ENCODE assay signal across 18 cellular contexts in genomic region chr7:128948976-128949760, GRCh38. TPM values are rescaled to one million over a fixed set of nuclear protein-coding genes. Genes with fewer than 3 reads are reported as not detected.
DNase-seq lines count a peak whose midpoint lies in the region; ATAC-seq, FAIRE-seq and TF ChIP-seq lines count a peak whose summit lies in the region.
"Had no signal": no experiment of that assay in that cellular context is flagged by ENCODE, and none has a peak within 500 bp of the region (broad histone marks: within the 10 kb centered on the region; RNA-seq: fewer than 3 reads in every experiment).

No MANE protein-coding gene starts in this region.

- H3K56ac ChIP-seq in mesendoderm (ENCODE audit: low read length): no peak overlapping the region

- no peaks in the 10 kb centered on the region for H3K9me1 ChIP-seq in K562 (ENCODE audit: control insufficient read depth, insufficient read depth, low read length)

- ATAC-seq in K562: peak; percentile 4; the same call in 2 of the 3 replicates
- ATAC-seq in HG02840 (IDR thresholded peaks at IDR 0.05; ENCODE audit: low FRiP score, unreplicated experiment): no peak
- ATAC-seq in activated CD8-positive, alpha-beta T cell treated with anti-CD3 and anti-CD28 coated beads for 36 hours: no peak
- ATAC-seq: activated naive CD4-positive, alpha-beta T cell treated with anti-CD3 and anti-CD28 coated beads, Interleukin-2, amount 50 U/mL, for 72 hours; activated T-cell treated with anti-CD3 and anti-CD28 coated beads, Interleukin-2, amount 50 U/mL, for 4 hours had no signal

- H2AFZ ChIP-seq in K562 (ENCODE audit: low read depth, low read length) (no peak overlapping the region), osteoblast (ENCODE audit: low read length) (no peak overlapping the region)

- TF ChIP-seq EP300 in K562 (IDR thresholded peaks at IDR 0.05; ENCODE audit: low read length): no peak

- no peak overlapping the region for H4K5ac ChIP-seq in mesendoderm (ENCODE audit: low read length)

- no peak overlapping the region for H3K4me2 ChIP-seq in K562 (ENCODE audit: insufficient read depth, low read length)
- H3K4me2 ChIP-seq in osteoblast (ENCODE audit: insufficient read depth, low read length): no peak overlapping the region
- H3K4me2 ChIP-seq in mesendoderm (ENCODE audit: low read length): no peak overlapping the region

- in situ Hi-C loops in K562 (cut with MboI): no loop called here

- no peak overlapping the region for H3K27ac Mint-ChIP-seq in activated CD8-positive, alpha-beta T cell treated with anti-CD3 and anti-CD28 coated beads for 36 hours

- no peak overlapping the region for H2BK5ac ChIP-seq in mesendoderm (ENCODE audit: low read length)

- H3K4me3 Mint-ChIP-seq in activated CD8-positive, alpha-beta T cell treated with anti-CD3 and anti-CD28 coated beads for 36 hours: no peak overlapping the region
- H3K4me3 Mint-ChIP-seq: activated T-cell treated with anti-CD3 and anti-CD28 coated beads, Interleukin-2, amount 50 U/mL, for 4 hours had no signal

- no TSS peak for BruUV-seq in K562 (replicated peaks; lab: Mats Ljungman, UMichigan)

- TF ChIP-seq POLR2A in GM12891 (IDR thresholded peaks at IDR 0.05; ENCODE audit: low read depth, low read length) (no peak; the same call in 1 of the 2 replicates), K562 (conservative IDR thresholded peaks at IDR 0.05) (peak; percentile 7; the same call in 1 of the 2 replicates)

- H3K9me3 ChIP-seq in K562 (replicated peaks; ENCODE audit: control insufficient read depth, insufficient read depth, low read depth, low read length) (no peaks in the 10 kb centered on the region), osteoblast (ENCODE audit: low read depth, low read length) (no peaks in the 10 kb centered on the region)
- H3K9me3 ChIP-seq: heart right ventricle, ovary had no signal

- H3K9ac ChIP-seq in K562 (ENCODE audit: insufficient read depth in 1 of 2, low read depth in 2 of 2, low read length in 2 of 2) (peak overlapping the region in 1 of 2 experiments; percentile 13; a peak in 1 of 4 replicates), mesendoderm (ENCODE audit: low read length) (no peak overlapping the region)

- H4K20me1 ChIP-seq in K562 (replicated peaks; ENCODE audit: control insufficient read depth, insufficient read depth, low read length) (peaks cover 3% of the 10 kb centered on the region), osteoblast (ENCODE audit: insufficient read depth, low read length) (no peaks in the 10 kb centered on the region)

- CTCF ChIA-PET in K562 (lab: Yijun Ruan, JAX; ENCODE audit: low intra/inter-chr PET ratio): no interaction called here
- CTCF ChIA-PET in activated CD8-positive, alpha-beta T cell treated with anti-CD3 and anti-CD28 coated beads for 36 hours (lab: Charles Lee): interaction anchor here (1.7 kb wide), 1 partner anchor 142 kb away, joined by 3 read pairs; no protein-coding TSS in a partner anchor

- H2BK120ac ChIP-seq in mesendoderm (ENCODE audit: low read depth, low read length): no peak overlapping the region

- intact Hi-C loops in K562 (cut with micrococcal nuclease): no loop called here
- intact Hi-C loops in activated CD8-positive, alpha-beta T cell treated with anti-CD3 and anti-CD28 coated beads for 36 hours (cut with micrococcal nuclease): no loop called here

- H3K23ac ChIP-seq in mesendoderm (ENCODE audit: low read length): no peak overlapping the region

- POLR2A ChIA-PET in K562 (lab: Yijun Ruan, JAX): interaction anchor here (0.6 to 4.5 kb wide), 9 partner anchors 9 to 526 kb away, joined by 3 to 28 read pairs (median 3); no protein-coding TSS in a partner anchor
- POLR2A ChIA-PET in activated CD8-positive, alpha-beta T cell treated with anti-CD3 and anti-CD28 coated beads for 36 hours (lab: Charles Lee): no interaction called here

- H3K79me2 ChIP-seq in K562 (ENCODE audit: control insufficient read depth, insufficient read depth, low read length) (no peaks in the 10 kb centered on the region), osteoblast (ENCODE audit: insufficient read depth, low read length) (no peaks in the 10 kb centered on the region), mesendoderm (ENCODE audit: control insufficient read depth, insufficient read depth, low read length) (no peaks in the 10 kb centered on the region)

- H3K79me1 ChIP-seq in mesendoderm (ENCODE audit: low read length): no peaks in the 10 kb centered on the region

- no peak overlapping the region for H2AK5ac ChIP-seq in mesendoderm (ENCODE audit: low read length)

- H2BK15ac ChIP-seq in mesendoderm (replicated peaks; ENCODE audit: low read depth): no peak overlapping the region

- H3K4me1 Mint-ChIP-seq in activated CD8-positive, alpha-beta T cell treated with anti-CD3 and anti-CD28 coated beads for 36 hours (ENCODE audit: low read depth): no peaks in the 10 kb centered on the region

- H3K27me3 Mint-ChIP-seq in activated CD8-positive, alpha-beta T cell treated with anti-CD3 and anti-CD28 coated beads for 36 hours: peaks cover 1% of the 10 kb centered on the region
- H3K27me3 Mint-ChIP-seq: IgD-negative memory B cell had no signal

- no peak overlapping the region for H3K4ac ChIP-seq in mesendoderm (ENCODE audit: low read depth, low read length)

- no peak for FAIRE-seq in GM12891 (lab: Jason Lieb, UNC)
- no peak for FAIRE-seq in K562 (lab: Jason Lieb, UNC)
- FAIRE-seq: kidney had no signal

- peaks cover 27% of the 10 kb centered on the region; the same call in 2 of the 3 replicates for H3K36me3 ChIP-seq in K562 (ENCODE audit: control insufficient read depth, insufficient read depth, low read length)
- H3K36me3 ChIP-seq in osteoblast (ENCODE audit: insufficient read depth, low read length): peaks cover 11% of the 10 kb centered on the region
- peaks cover 1% of the 10 kb centered on the region for H3K36me3 ChIP-seq in mesendoderm (ENCODE audit: control insufficient read depth, insufficient read depth, low read length)
- H3K36me3 ChIP-seq: ovary had no signal

- peaks cover 4% of the 10 kb centered on the region for H3K36me3 Mint-ChIP-seq in activated CD8-positive, alpha-beta T cell treated with anti-CD3 and anti-CD28 coated beads for 36 hours (ENCODE audit: low read depth)

- 93% methylated on average over 3 of the region's 4 CpGs for WGBS in K562 (ENCODE audit: insufficient coverage, low coverage, missing lambda C conversion rate)
- no CpG with 5 or more reads among the region's 4 CpGs for WGBS in mesendoderm (ENCODE audit: extremely low coverage, insufficient coverage, low lambda C conversion rate)

- no peaks in the 10 kb centered on the region for H3K9me3 Mint-ChIP-seq in activated CD8-positive, alpha-beta T cell treated with anti-CD3 and anti-CD28 coated beads for 36 hours
- H3K9me3 Mint-ChIP-seq: activated naive CD4-positive, alpha-beta T cell treated with anti-CD3 and anti-CD28 coated beads, Interleukin-2, amount 50 U/mL, for 72 hours; activated T-cell treated with anti-CD3 and anti-CD28 coated beads, Interleukin-2, amount 50 U/mL, for 4 hours; IgD-negative memory B cell had no signal

- H3K4me1 ChIP-seq in K562 (replicated peaks in 1 of 2; ENCODE audit: control insufficient read depth in 2 of 2, insufficient read depth in 2 of 2, low read length in 2 of 2) (peaks cover 0 to 21% of the 10 kb centered on the region in 2 experiments; a peak in 2 of 5 replicates), osteoblast (ENCODE audit: insufficient read depth, low read length) (no peaks in the 10 kb centered on the region), mesendoderm (ENCODE audit: control insufficient read depth, low read depth, low read length) (no peaks in the 10 kb centered on the region)

- TF ChIP-seq CTCF in K562 (IDR thresholded peaks at IDR 0.05 in 2 of 3, conservative IDR thresholded peaks at IDR 0.05 in 1 of 3; ENCODE audit: insufficient read depth in 2 of 3, low read depth in 1 of 3, low read length in 3 of 3) (no peak), osteoblast (IDR thresholded peaks at IDR 0.05; ENCODE audit: extremely low read depth, low read depth, low read length) (no peak), GM10266 (IDR thresholded peaks at IDR 0.05; ENCODE audit: control insufficient read depth, insufficient read depth, low read depth, missing control alignments) (no peak)
- TF ChIP-seq CTCF in activated CD8-positive, alpha-beta T cell treated with anti-CD3 and anti-CD28 coated beads for 36 hours (IDR thresholded peaks at IDR 0.05): no peak

- peaks cover 20 to 26% of the 10 kb centered on the region in 2 experiments; a peak in 4 of 5 replicates for H3K27me3 ChIP-seq in K562 (ENCODE audit: control insufficient read depth in 2 of 2, insufficient read depth in 2 of 2, low read length in 2 of 2)
- no peaks in the 10 kb centered on the region for H3K27me3 ChIP-seq in osteoblast (ENCODE audit: insufficient read depth, low read length)
- no peaks in the 10 kb centered on the region for H3K27me3 ChIP-seq in mesendoderm (ENCODE audit: insufficient read depth, low read length, poor library complexity)
- H3K27me3 ChIP-seq: brain microvascular endothelial cell, ovary had no signal

- no peak overlapping the region for H3K18ac ChIP-seq in mesendoderm (ENCODE audit: low read length)

- DNase-seq in GM12891 (ENCODE audit: insufficient read length, low spot score) (no peak), NOMO-1 treated with DMSO at 0.1 percent for 48 hours (lab: John Stamatoyannopoulos, UW; ENCODE audit: unreplicated experiment) (peak; percentile 66), K562 (ENCODE audit: extremely low read depth in 1 of 4, low spot score in 3 of 4) (no peak), osteoblast (ENCODE audit: insufficient read length, low spot score, missing footprints) (peak; percentile 72), GM10266 (ENCODE audit: extremely low spot score) (no peak), mesendoderm (no peak)
- no peak for DNase-seq in activated CD8-positive, alpha-beta T cell treated with anti-CD3 and anti-CD28 coated beads for 36 hours
- DNase-seq: activated T-cell treated with anti-CD3 and anti-CD28 coated beads, Interleukin-2, amount 50 U/mL, for 4 hours; brain microvascular endothelial cell; heart right ventricle; kidney; ovary; stimulated activated CD4-positive, alpha-beta T cell treated with anti-CD3 and anti-CD28 coated beads, Interleukin-2, amount 100 ng/mL, for 48 hours had no signal

- no peak for TF ChIP-seq RAD21 in K562 (CRISPR knock-in tag; conservative IDR thresholded peaks at IDR 0.05 in 1 of 2, IDR thresholded peaks at IDR 0.05 in 1 of 2)

- H3K27ac ChIP-seq in K562 (ENCODE audit: extremely low read depth, low read depth, low read length) (no peak overlapping the region), osteoblast (ENCODE audit: low read depth, low read length) (no peak overlapping the region), mesendoderm (ENCODE audit: low read depth, low read length) (no peak overlapping the region)
- H3K27ac ChIP-seq: brain microvascular endothelial cell, ovary had no signal

- H4K8ac ChIP-seq in mesendoderm (ENCODE audit: low read depth, low read length): no peak overlapping the region

- H3K4me3 ChIP-seq in K562 (no peak overlapping the region), osteoblast (ENCODE audit: insufficient read depth, low read length) (no peak overlapping the region), mesendoderm (ENCODE audit: low read length) (no peak overlapping the region)
- H3K4me3 ChIP-seq: heart right ventricle, ovary had no signal

RNA-seq across cellular contexts. Expression of gene IRF5, which starts 11.4 kb away (rescaled TPM):
- 66.9 TPM for polyA plus RNA-seq in GM12891 (2012; ENCODE audit: low read depth, missing spikeins)
- total RNA-seq in K562 (2011; cell fraction: chromatin; rRNA removed; ENCODE audit: low replicate concordance): not detected in 2 replicates
- total RNA-seq in K562 (2011; cell fraction: nucleolus; rRNA removed): not detected in 2 replicates
- not detected in 2 replicates for total RNA-seq in K562 (2011; cell fraction: nucleoplasm; rRNA removed)
- total RNA-seq in K562 (2014; rRNA removed) (not detected in 2 replicates), K562 (2014; rRNA removed; fragmentation: Illumina TruSeq; extraction: Trizol) (not detected in 2 replicates), K562 (2015; rRNA removed; fragmentation: Illumina TruSeq; extraction: Trizol) (not detected in 2 replicates), K562 (2021) (0.04 and 0.20 TPM in 2 replicates), osteoblast (under 0.01 TPM in 2 replicates)
- polyA plus RNA-seq in K562 (2011; rRNA removed) (not detected in 2 replicates), K562 (2014; fragmentation: Illumina TruSeq; extraction: Trizol) (not detected in 2 replicates), K562 (2014; fragmentation: Nextera tagmentation; extraction: Ambion mirVana) (not detected), K562 (2014; rRNA removed) (not detected in 2 replicates)
- polyA plus RNA-seq in K562 (2011; cell fraction: cytosol; rRNA removed): not detected in 2 replicates
- polyA plus RNA-seq in K562 (2011; cell fraction: nucleus; rRNA removed): 0.08 and 0.09 TPM in 2 replicates
- 0.10 TPM in 1 of 2 replicates, not detected in the other for polyA plus RNA-seq in K562 (2012)
- not detected in 2 replicates for polyA minus RNA-seq in K562 (2011; rRNA and poly(A)+ RNA removed)
- not detected in 2 replicates for polyA minus RNA-seq in K562 (2011; cell fraction: cytosol; rRNA and poly(A)+ RNA removed)
- polyA minus RNA-seq in K562 (2011; cell fraction: nucleus; rRNA and poly(A)+ RNA removed): not detected in 2 replicates
- 0.07 TPM for polyA plus RNA-seq in mesendoderm (2013, experiment 1 of 2)
- 0.06 TPM for polyA plus RNA-seq in mesendoderm (2013, experiment 2 of 2)
- total RNA-seq in activated CD8-positive, alpha-beta T cell treated with anti-CD3 and anti-CD28 coated beads for 36 hours: 1 to 10 TPM; 6.5 to 7.7 TPM

RNA-seq across cellular contexts. Expression of gene KCP, which starts 38.7 kb away (rescaled TPM):
- 1.3 TPM for polyA plus RNA-seq in GM12891 (2012; ENCODE audit: low read depth, missing spikeins)
- total RNA-seq in K562 (2011; cell fraction: chromatin; rRNA removed; ENCODE audit: low replicate concordance): 0.19 and 2.1 TPM in 2 replicates
- total RNA-seq in K562 (2011; cell fraction: nucleolus; rRNA removed): 0.79 and 1.3 TPM in 2 replicates
- total RNA-seq in K562 (2011; cell fraction: nucleoplasm; rRNA removed): 0.73 and 0.84 TPM in 2 replicates
- total RNA-seq in K562 (2014; rRNA removed) (0.09 TPM in 1 of 2 replicates, not detected in the other), K562 (2014; rRNA removed; fragmentation: Illumina TruSeq; extraction: Trizol) (not detected in 2 replicates), K562 (2015; rRNA removed; fragmentation: Illumina TruSeq; extraction: Trizol) (0.15 TPM in 1 of 2 replicates, not detected in the other), K562 (2021) (0.16 TPM in 1 of 2 replicates, not detected in the other), osteoblast (0.88 and 1.1 TPM in 2 replicates)
- polyA plus RNA-seq in K562 (2011; rRNA removed) (0.07 and 0.09 TPM in 2 replicates), K562 (2014; fragmentation: Illumina TruSeq; extraction: Trizol) (not detected in 2 replicates), K562 (2014; fragmentation: Nextera tagmentation; extraction: Ambion mirVana) (under 1 TPM; 0.06 to 0.17 TPM), K562 (2014; rRNA removed) (0.09 and 0.15 TPM in 2 replicates)
- polyA plus RNA-seq in K562 (2011; cell fraction: cytosol; rRNA removed): 0.15 TPM in 1 of 2 replicates, not detected in the other
- 0.86 and 1.5 TPM in 2 replicates for polyA plus RNA-seq in K562 (2011; cell fraction: nucleus; rRNA removed)
- polyA plus RNA-seq in K562 (2012): 0.34 and 3.9 TPM in 2 replicates
- 0.11 TPM in 1 of 2 replicates, not detected in the other for polyA minus RNA-seq in K562 (2011; rRNA and poly(A)+ RNA removed)
- not detected in 2 replicates for polyA minus RNA-seq in K562 (2011; cell fraction: cytosol; rRNA and poly(A)+ RNA removed)
- 0.54 and 0.67 TPM in 2 replicates for polyA minus RNA-seq in K562 (2011; cell fraction: nucleus; rRNA and poly(A)+ RNA removed)
- polyA plus RNA-seq in mesendoderm (2013, experiment 1 of 2): 0.74 TPM
- 0.84 TPM for polyA plus RNA-seq in mesendoderm (2013, experiment 2 of 2)
- total RNA-seq in activated CD8-positive, alpha-beta T cell treated with anti-CD3 and anti-CD28 coated beads for 36 hours: not detected
- total RNA-seq: dermis microvascular lymphatic vessel endothelial cell had no signal
- polyA plus RNA-seq: BJ had no signal

Comparison
In these comparisons a context has a peak if more than half of its experiments do, and no peak if none do; other contexts are left out.
1. DNase-seq: peak in NOMO-1 treated with DMSO at 0.1 percent for 48 hours (single experiment) and osteoblast (single experiment); none in GM12891 (single experiment), K562 (0 of 4), GM10266 (single experiment), mesendoderm (single experiment) and activated CD8-positive, alpha-beta T cell treated with anti-CD3 and anti-CD28 coated beads for 36 hours (single experiment).